30 cellular contexts compared by ENCODE assay signal in the genomic region with DNA sequence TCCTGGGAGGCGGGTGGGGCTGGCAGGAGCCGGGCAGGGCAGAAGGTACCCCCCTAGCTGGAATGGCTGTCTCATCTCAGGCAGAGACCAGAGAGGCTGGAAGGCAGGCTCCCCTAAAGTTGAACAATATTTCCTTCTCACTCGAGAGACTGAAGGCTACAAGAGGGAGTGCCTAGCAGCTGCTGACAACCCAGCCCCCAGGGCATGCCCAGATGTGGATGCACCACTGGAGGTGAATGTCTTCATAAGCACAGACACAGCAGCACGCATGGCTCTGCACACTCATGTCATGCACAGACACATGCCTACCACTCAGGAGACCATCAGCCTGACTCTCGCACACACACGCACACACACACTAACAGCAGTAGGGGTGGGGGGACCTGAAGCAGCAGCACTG.
"Had no signal": no experiment of that assay in that cellular context is flagged by ENCODE, and none has a peak within 500 bp of the region (broad histone marks: within the 10 kb centered on the region; RNA-seq: fewer than 3 reads in every experiment).

No MANE protein-coding gene starts in this region.

- H3K27ac Mint-ChIP-seq: activated CD4-positive, alpha-beta memory T cell treated with anti-CD3 and anti-CD28 coated beads for 36 hours; activated CD4-positive, alpha-beta T cell treated with anti-CD3 and anti-CD28 coated beads for 36 hours; activated CD4-positive, alpha-beta T cell treated with anti-CD3 and anti-CD28 coated beads, Interleukin-2, amount 10 ng/mL, durations not matched to agents 24 days and 14 days; activated CD8-positive, alpha-beta memory T cell treated with anti-CD3 and anti-CD28 coated beads, Interleukin-2, amount 10 ng/mL, durations not matched to agents 7 days and 5 days; activated CD8-positive, alpha-beta T cell treated with anti-CD3 and anti-CD28 coated beads, Interleukin-2, amount 10 ng/mL, durations not matched to agents 7 days and 5 days; activated naive CD4-positive, alpha-beta T cell treated with anti-CD3 and anti-CD28 coated beads for 36 hours; activated naive CD4-positive, alpha-beta T cell treated with anti-CD3 and anti-CD28 coated beads, Interleukin-2, amount 50 U/mL, for 72 hours; activated naive CD8-positive, alpha-beta T cell treated with anti-CD3 and anti-CD28 coated beads, Interleukin-2, amount 10 ng/mL, durations not matched to agents 7 days and 5 days; activated T-helper 1 cell treated with anti-CD3 and anti-CD28 coated beads, Interleukin-12 subunit alpha, Interleukin-12 subunit beta, Interleukin-2, Interleukin-4 antibody, amounts not matched to agents 30 ng/mL and 10 ng/mL and 1 ng/mL, durations not matched to agents 14 hours and 24 hours and 36 hours; activated T-helper 2 cell treated with anti-CD3 and anti-CD28 coated beads, Interferon-gamma antibody, Interleukin-2, Interleukin-4, amounts not matched to agents 10 μg/mL and 5 μg/mL and 100 μg/mL, durations not matched to agents 14 hours and 24 hours and 36 hours; T-cell; T-helper 1 cell treated with Interleukin-12 subunit alpha and Interleukin-12 subunit beta and Interleukin-4 antibody, amounts not matched to agents 30 μg/mL and 1 μg/mL, for 36 hours had no signal

- DNase-seq: activated CD4-positive, alpha-beta memory T cell treated with anti-CD3 and anti-CD28 coated beads for 36 hours; activated CD4-positive, alpha-beta T cell treated with anti-CD3 and anti-CD28 coated beads for 36 hours; activated CD4-positive, alpha-beta T cell treated with anti-CD3 and anti-CD28 coated beads, Interleukin-2, amount 10 ng/mL, durations not matched to agents 24 days and 14 days; activated CD4-positive, CD25-positive, alpha-beta regulatory T cell; activated CD4-positive, CD25-positive, alpha-beta regulatory T cell treated with anti-CD3 and anti-CD28 coated beads, Interleukin-2, amount 50 U/mL, for 72 hours; activated CD8-positive, alpha-beta memory T cell treated with anti-CD3 and anti-CD28 coated beads, Interleukin-2, amount 10 ng/mL, durations not matched to agents 7 days and 5 days; activated CD8-positive, alpha-beta memory T cell treated with anti-CD3 and anti-CD28 coated beads, Interleukin-2, amount 50 U/mL, for 4 hours; activated CD8-positive, alpha-beta T cell treated with anti-CD3 and anti-CD28 coated beads, Interleukin-2, amount 10 ng/mL, durations not matched to agents 7 days and 5 days; activated effector memory CD4-positive, alpha-beta T cell treated with anti-CD3 and anti-CD28 coated beads, Interleukin-2, amount 50 U/mL, for 16 hours; activated naive CD4-positive, alpha-beta T cell treated with anti-CD3 and anti-CD28 coated beads for 36 hours; activated naive CD8-positive, alpha-beta T cell treated with anti-CD3 and anti-CD28 coated beads, Interleukin-2, amount 10 ng/mL, durations not matched to agents 7 days and 5 days; activated T-cell treated with anti-CD3 and anti-CD28 coated beads, Interleukin-2, amount 50 U/mL, for 1 hour; activated T-cell treated with anti-CD3 and anti-CD28 coated beads, Interleukin-2, amount 50 U/mL, for 48 hours; central memory CD4-positive, alpha-beta T cell; cerebellar nuclear complex; colonic mucosa; effector CD8-positive, alpha-beta T cell; esophagus squamous epithelium; foreskin melanocyte; T-cell had no signal

- H3K9me3 Mint-ChIP-seq: activated CD4-positive, alpha-beta T cell treated with anti-CD3 and anti-CD28 coated beads, Interleukin-2, amount 10 ng/mL, durations not matched to agents 24 days and 14 days; activated naive CD8-positive, alpha-beta T cell treated with anti-CD3 and anti-CD28 coated beads, Interleukin-2, amount 10 ng/mL, durations not matched to agents 7 days and 5 days; activated T-helper 1 cell treated with anti-CD3 and anti-CD28 coated beads, Interleukin-12 subunit alpha, Interleukin-12 subunit beta, Interleukin-2, Interleukin-4 antibody, amounts not matched to agents 30 ng/mL and 10 ng/mL and 1 ng/mL, durations not matched to agents 14 hours and 24 hours and 36 hours; activated T-helper 2 cell treated with anti-CD3 and anti-CD28 coated beads, Interferon-gamma antibody, Interleukin-2, Interleukin-4, amounts not matched to agents 10 μg/mL and 5 μg/mL and 100 μg/mL, durations not matched to agents 14 hours and 24 hours and 36 hours; T-helper 1 cell treated with Interleukin-12 subunit alpha and Interleukin-12 subunit beta and Interleukin-4 antibody, amounts not matched to agents 30 μg/mL and 1 μg/mL, for 36 hours had no signal

- H3K27ac ChIP-seq: ascending aorta, breast epithelium, cardiac muscle cell, colonic mucosa, epithelial cell of prostate, esophagus squamous epithelium, gastroesophageal sphincter had no signal

- H3K36me3 ChIP-seq: ascending aorta, breast epithelium, cardiac muscle cell, colonic mucosa, esophagus squamous epithelium, gastroesophageal sphincter had no signal

- H3K4me1 ChIP-seq: ascending aorta, breast epithelium, colonic mucosa, esophagus squamous epithelium, gastroesophageal sphincter had no signal

- H3K36me3 Mint-ChIP-seq: activated CD8-positive, alpha-beta memory T cell treated with anti-CD3 and anti-CD28 coated beads, Interleukin-2, amount 10 ng/mL, durations not matched to agents 7 days and 5 days; activated naive CD4-positive, alpha-beta T cell treated with anti-CD3 and anti-CD28 coated beads, Interleukin-2, amount 50 U/mL, for 72 hours; activated naive CD8-positive, alpha-beta T cell treated with anti-CD3 and anti-CD28 coated beads, Interleukin-2, amount 10 ng/mL, durations not matched to agents 7 days and 5 days; brain; T-cell had no signal

- H3K4me3 ChIP-seq: ascending aorta, breast epithelium, cardiac muscle cell, colonic mucosa, esophagus squamous epithelium, gastroesophageal sphincter had no signal

- H3K4me3 Mint-ChIP-seq: activated CD4-positive, alpha-beta memory T cell treated with anti-CD3 and anti-CD28 coated beads for 36 hours; activated CD4-positive, alpha-beta T cell treated with anti-CD3 and anti-CD28 coated beads for 36 hours; activated CD4-positive, alpha-beta T cell treated with anti-CD3 and anti-CD28 coated beads, Interleukin-2, amount 10 ng/mL, durations not matched to agents 24 days and 14 days; activated CD8-positive, alpha-beta memory T cell treated with anti-CD3 and anti-CD28 coated beads, Interleukin-2, amount 10 ng/mL, durations not matched to agents 7 days and 5 days; activated CD8-positive, alpha-beta T cell treated with anti-CD3 and anti-CD28 coated beads, Interleukin-2, amount 10 ng/mL, durations not matched to agents 7 days and 5 days; activated naive CD4-positive, alpha-beta T cell treated with anti-CD3 and anti-CD28 coated beads for 36 hours; activated naive CD8-positive, alpha-beta T cell treated with anti-CD3 and anti-CD28 coated beads, Interleukin-2, amount 10 ng/mL, durations not matched to agents 7 days and 5 days; activated T-helper 1 cell treated with anti-CD3 and anti-CD28 coated beads, Interleukin-12 subunit alpha, Interleukin-12 subunit beta, Interleukin-2, Interleukin-4 antibody, amounts not matched to agents 30 ng/mL and 10 ng/mL and 1 ng/mL, durations not matched to agents 14 hours and 24 hours and 36 hours; brain; T-cell; T-helper 1 cell treated with Interleukin-12 subunit alpha and Interleukin-12 subunit beta and Interleukin-4 antibody, amounts not matched to agents 30 μg/mL and 1 μg/mL, for 36 hours had no signal

- H3K27me3 ChIP-seq: ascending aorta, breast epithelium, cardiac muscle cell, colonic mucosa, esophagus squamous epithelium had no signal

- ATAC-seq: activated CD4-positive, alpha-beta T cell treated with anti-CD3 and anti-CD28 coated beads for 36 hours; activated CD8-positive, alpha-beta memory T cell treated with anti-CD3 and anti-CD28 coated beads, Interleukin-2, amount 10 ng/mL, durations not matched to agents 7 days and 5 days; activated CD8-positive, alpha-beta T cell treated with anti-CD3 and anti-CD28 coated beads, Interleukin-2, amount 10 ng/mL, durations not matched to agents 7 days and 5 days; activated naive CD4-positive, alpha-beta T cell treated with anti-CD3 and anti-CD28 coated beads, Interleukin-2, amount 50 U/mL, for 72 hours; gastroesophageal sphincter; T-cell had no signal

- H3K4me1 Mint-ChIP-seq: activated CD4-positive, alpha-beta T cell treated with anti-CD3 and anti-CD28 coated beads for 36 hours; activated CD4-positive, alpha-beta T cell treated with anti-CD3 and anti-CD28 coated beads, Interleukin-2, amount 10 ng/mL, durations not matched to agents 24 days and 14 days; activated CD8-positive, alpha-beta memory T cell treated with anti-CD3 and anti-CD28 coated beads, Interleukin-2, amount 10 ng/mL, durations not matched to agents 7 days and 5 days; activated naive CD8-positive, alpha-beta T cell treated with anti-CD3 and anti-CD28 coated beads, Interleukin-2, amount 10 ng/mL, durations not matched to agents 7 days and 5 days; T-cell had no signal

- H3K9me3 ChIP-seq: ascending aorta, breast epithelium, colonic mucosa, esophagus squamous epithelium had no signal

- H3K27me3 Mint-ChIP-seq: activated CD4-positive, alpha-beta memory T cell treated with anti-CD3 and anti-CD28 coated beads for 36 hours; activated CD4-positive, alpha-beta T cell treated with anti-CD3 and anti-CD28 coated beads for 36 hours; activated CD4-positive, alpha-beta T cell treated with anti-CD3 and anti-CD28 coated beads, Interleukin-2, amount 10 ng/mL, durations not matched to agents 24 days and 14 days had no signal
